In the genomic region with DNA sequence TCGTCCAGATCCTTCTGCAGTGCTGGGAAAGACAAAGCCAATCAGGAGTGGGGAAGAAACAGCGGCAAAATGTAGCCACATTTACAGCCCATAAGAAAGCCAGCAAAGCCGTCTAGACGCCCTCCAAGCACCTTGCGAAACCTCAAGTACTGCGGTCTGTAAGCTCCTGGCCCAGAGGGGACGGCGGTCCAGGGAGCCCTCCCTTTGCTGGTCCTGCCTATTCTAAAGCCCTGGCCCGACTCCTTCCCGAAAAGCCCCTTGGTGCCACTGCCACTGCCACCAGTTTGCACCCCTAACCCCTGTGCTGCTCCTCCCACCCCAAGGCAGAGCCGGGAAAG, we compare ENCODE assay signal across 2 cellular contexts.
TF ChIP-seq lines count a peak whose summit lies in the region.

No MANE protein-coding gene starts in this region.

TF ChIP-seq in GM12878, 131 proteins besides CTCF, POLR2A, EP300 and RAD21:
- TF ChIP-seq KLF5 (IDR thresholded peaks at IDR 0.05; ENCODE audit: partially characterized antibody), result no peak
- TF ChIP-seq IRF5 (IDR thresholded peaks at IDR 0.05; ENCODE audit: borderline replicate concordance), result no peak
- no peak for TF ChIP-seq SRF (IDR thresholded peaks at IDR 0.05; ENCODE audit: low read depth in 2 of 2, low read length in 2 of 2)
- TF ChIP-seq YY1 (IDR thresholded peaks at IDR 0.05; ENCODE audit: low read depth, low read length), result no peak
- TF ChIP-seq DPF2 (IDR thresholded peaks at IDR 0.05), result no peak
- no peak for TF ChIP-seq SIX5 (IDR thresholded peaks at IDR 0.05; ENCODE audit: low read depth, low read length, severe bottlenecking)
- no peak for TF ChIP-seq ZNF622 (IDR thresholded peaks at IDR 0.05)
- TF ChIP-seq, protein P1, sequence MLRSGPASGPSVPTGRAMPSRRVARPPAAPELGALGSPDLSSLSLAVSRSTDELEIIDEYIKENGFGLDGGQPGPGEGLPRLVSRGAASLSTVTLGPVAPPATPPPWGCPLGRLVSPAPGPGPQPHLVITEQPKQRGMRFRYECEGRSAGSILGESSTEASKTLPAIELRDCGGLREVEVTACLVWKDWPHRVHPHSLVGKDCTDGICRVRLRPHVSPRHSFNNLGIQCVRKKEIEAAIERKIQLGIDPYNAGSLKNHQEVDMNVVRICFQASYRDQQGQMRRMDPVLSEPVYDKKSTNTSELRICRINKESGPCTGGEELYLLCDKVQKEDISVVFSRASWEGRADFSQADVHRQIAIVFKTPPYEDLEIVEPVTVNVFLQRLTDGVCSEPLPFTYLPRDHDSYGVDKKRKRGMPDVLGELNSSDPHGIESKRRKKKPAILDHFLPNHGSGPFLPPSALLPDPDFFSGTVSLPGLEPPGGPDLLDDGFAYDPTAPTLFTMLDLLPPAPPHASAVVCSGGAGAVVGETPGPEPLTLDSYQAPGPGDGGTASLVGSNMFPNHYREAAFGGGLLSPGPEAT (IDR thresholded peaks at IDR 0.05; ENCODE audit: low read depth), result no peak
- no peak for TF ChIP-seq TCF12 (IDR thresholded peaks at IDR 0.05; ENCODE audit: low read depth, low read length)
TF ChIP-seq in GM12878: peak in this region for 0.

TF ChIP-seq in GM12891, 5 proteins besides CTCF, POLR2A, EP300 and RAD21:
- no peak for TF ChIP-seq TAF1 (IDR thresholded peaks at IDR 0.05; ENCODE audit: low read depth, low read length)
- TF ChIP-seq PAX5 (IDR thresholded peaks at IDR 0.05; ENCODE audit: insufficient read depth, low read length, severe bottlenecking), result no peak
- no peak for TF ChIP-seq POLR2AphosphoS5 (IDR thresholded peaks at IDR 0.05; ENCODE audit: low read depth, low read length)
- TF ChIP-seq SPI1 (IDR thresholded peaks at IDR 0.05; ENCODE audit: low read depth, low read length), result no peak
- TF ChIP-seq POU2F2 (IDR thresholded peaks at IDR 0.05; ENCODE audit: low read depth, low read length), result no peak
